Comparison of ENCODE assay signal across 27 cellular contexts in the genomic region with DNA sequence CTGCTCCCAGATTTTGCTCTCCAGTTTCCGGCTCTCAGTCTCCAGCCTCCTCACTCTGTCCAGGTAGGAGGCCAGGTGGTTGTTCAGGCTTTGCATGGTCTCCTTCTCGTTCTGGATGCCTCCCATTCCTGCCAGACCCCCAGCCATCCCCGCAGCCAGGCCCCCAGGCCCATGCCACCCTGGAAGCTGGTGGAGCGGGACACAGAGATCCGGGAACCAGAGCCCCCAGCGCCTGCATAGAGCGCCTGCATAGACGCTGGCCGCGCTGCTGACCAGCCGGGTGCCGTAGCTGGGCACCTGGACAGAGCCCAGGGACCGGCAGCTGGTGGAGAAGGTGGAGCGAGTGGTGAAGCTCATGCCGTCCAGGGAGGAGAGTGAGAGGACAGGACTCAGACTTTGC.
"Had no signal": no experiment of that assay in that cellular context is flagged by ENCODE, and none has a peak within 500 bp of the region (broad histone marks: within the 10 kb centered on the region; RNA-seq: fewer than 3 reads in every experiment).

No MANE protein-coding gene starts in this region.

- H3K4me3 ChIP-seq: stomach, suprapubic skin, testis, thoracic aorta, thyroid gland, tibial artery, transverse colon, upper lobe of left lung, upper lobe of right lung, uterus, vagina had no signal

- H3K36me3 ChIP-seq: stomach, suprapubic skin, thoracic aorta, thyroid gland, tibial artery, transverse colon, upper lobe of left lung, upper lobe of right lung, uterus, vagina had no signal

- H3K4me3 Mint-ChIP-seq: stimulated activated effector memory CD8-positive, alpha-beta T cell treated with anti-CD3 and anti-CD28 coated beads, Interleukin-12 subunit alpha, Interleukin-12 subunit beta, amount 100 ng/mL, for 72 hours; stimulated activated memory B cell treated with anti-CD40 and anti-IgM and Interleukin-4, amounts not matched to agents 10 μg/mL and 1 μg/mL and 100 μg/mL, for 72 hours; stimulated activated naive B cell treated with anti-CD40 and anti-IgM and Interleukin-4, amounts not matched to agents 10 μg/mL and 1 μg/mL and 100 μg/mL, for 72 hours; stimulated activated naive CD8-positive, alpha-beta T cell treated with anti-CD3 and anti-CD28 coated beads, Interleukin-15, amount 100 ng/mL, for 72 hours; stimulated activated naive CD8-positive, alpha-beta T cell treated with anti-CD3 and anti-CD28 coated beads, Interleukin-15, Interleukin-2, amounts not matched to agents 100 ng/mL and 50 ng/mL, for 24 hours; type B pancreatic cell had no signal

- H3K4me1 Mint-ChIP-seq: stimulated activated effector memory CD8-positive, alpha-beta T cell treated with anti-CD3 and anti-CD28 coated beads, Interleukin-12 subunit alpha, Interleukin-12 subunit beta, amount 100 ng/mL, for 72 hours; stimulated activated memory B cell treated with anti-CD40 and anti-IgM and Interleukin-4, amounts not matched to agents 10 μg/mL and 1 μg/mL and 100 μg/mL, for 72 hours; stimulated activated naive B cell treated with anti-CD40 and anti-IgM and Interleukin-4, amounts not matched to agents 10 μg/mL and 1 μg/mL and 100 μg/mL, for 72 hours; stimulated activated naive CD8-positive, alpha-beta T cell treated with anti-CD3 and anti-CD28 coated beads, Interleukin-15, amount 100 ng/mL, for 72 hours had no signal

- H3K4me1 ChIP-seq: stomach, suprapubic skin, testis, thyroid gland, tibial artery, transverse colon, upper lobe of left lung, upper lobe of right lung, uterus, vagina had no signal

- H3K9me3 Mint-ChIP-seq: stimulated activated effector memory CD8-positive, alpha-beta T cell treated with anti-CD3 and anti-CD28 coated beads, Interleukin-12 subunit alpha, Interleukin-12 subunit beta, amount 100 ng/mL, for 72 hours; stimulated activated naive CD8-positive, alpha-beta T cell treated with anti-CD3 and anti-CD28 coated beads, Interleukin-15, amount 100 ng/mL, for 72 hours; stimulated activated naive CD8-positive, alpha-beta T cell treated with anti-CD3 and anti-CD28 coated beads, Interleukin-15, Interleukin-2, amounts not matched to agents 100 ng/mL and 50 ng/mL, for 24 hours; type B pancreatic cell had no signal

- H3K27me3 Mint-ChIP-seq: stimulated activated naive CD8-positive, alpha-beta T cell treated with anti-CD3 and anti-CD28 coated beads, Interleukin-15, amount 100 ng/mL, for 72 hours had no signal

- H3K9me3 ChIP-seq: stomach, suprapubic skin, testis, thoracic aorta, thyroid gland, tibial artery, transverse colon, upper lobe of left lung, upper lobe of right lung, uterus, vagina had no signal

- H3K27ac ChIP-seq: stomach, suprapubic skin, testis, thoracic aorta, thyroid gland, tibial artery, transverse colon, upper lobe of left lung, upper lobe of right lung, uterus, vagina had no signal

- DNase-seq: stimulated activated CD4-positive, alpha-beta T cell treated with anti-CD3 and anti-CD28 coated beads, Interleukin-2, amount 100 ng/mL, for 48 hours; stimulated activated CD4-positive, alpha-beta T cell treated with anti-CD3 and anti-CD28 coated beads, Interleukin-4, amount 100 ng/mL, for 1 hour; stimulated activated CD4-positive, alpha-beta T cell treated with anti-CD3 and anti-CD28 coated beads, Interleukin-4, amount 100 ng/mL, for 24 hours; stimulated activated CD4-positive, alpha-beta T cell treated with anti-CD3 and anti-CD28 coated beads, Interleukin-4, amount 100 ng/mL, for 4 hours; stimulated activated CD8-positive, alpha-beta memory T cell treated with anti-CD3 and anti-CD28 coated beads, Interleukin-4, amount 100 ng/mL, for 48 hours; stimulated activated naive B cell treated with anti-CD40 and anti-IgM and Interleukin-4, amounts not matched to agents 10 μg/mL and 1 μg/mL and 100 μg/mL, for 72 hours; stimulated activated naive CD4-positive, alpha-beta T cell; stimulated activated naive CD4-positive, alpha-beta T cell treated with Interleukin-2 at 50 U/mL for 16 hours; stimulated activated naive CD8-positive, alpha-beta T cell treated with anti-CD3 and anti-CD28 coated beads, Interleukin-15, amount 100 ng/mL, for 72 hours; stimulated activated naive CD8-positive, alpha-beta T cell treated with anti-CD3 and anti-CD28 coated beads, Interleukin-15, Interleukin-2, amounts not matched to agents 100 U/mL and 50 U/mL, for 24 hours; stomach; substantia nigra; testis; thyroid gland; tibial artery; transverse colon; trophoblast cell; upper lobe of right lung; uterus had no signal

- H3K27ac Mint-ChIP-seq: stimulated activated effector memory CD8-positive, alpha-beta T cell treated with anti-CD3 and anti-CD28 coated beads, Interleukin-12 subunit alpha, Interleukin-12 subunit beta, amount 100 ng/mL, for 72 hours; stimulated activated memory B cell treated with anti-CD40 and anti-IgM and Interleukin-4, amounts not matched to agents 10 μg/mL and 1 μg/mL and 100 μg/mL, for 72 hours; stimulated activated naive B cell treated with anti-CD40 and anti-IgM and Interleukin-4, amounts not matched to agents 10 μg/mL and 1 μg/mL and 100 μg/mL, for 72 hours; stimulated activated naive CD8-positive, alpha-beta T cell treated with anti-CD3 and anti-CD28 coated beads, Interleukin-15, Interleukin-2, amounts not matched to agents 100 ng/mL and 50 ng/mL, for 24 hours; type B pancreatic cell had no signal

- H3K36me3 Mint-ChIP-seq: stimulated activated effector memory CD8-positive, alpha-beta T cell treated with anti-CD3 and anti-CD28 coated beads, Interleukin-12 subunit alpha, Interleukin-12 subunit beta, amount 100 ng/mL, for 72 hours; stimulated activated memory B cell treated with anti-CD40 and anti-IgM and Interleukin-4, amounts not matched to agents 10 μg/mL and 1 μg/mL and 100 μg/mL, for 72 hours; stimulated activated naive B cell treated with anti-CD40 and anti-IgM and Interleukin-4, amounts not matched to agents 10 μg/mL and 1 μg/mL and 100 μg/mL, for 72 hours; type B pancreatic cell had no signal

- H3K27me3 ChIP-seq: stomach, suprapubic skin, testis, thyroid gland, tibial artery, transverse colon, upper lobe of left lung, upper lobe of right lung, uterus, vagina had no signal
